Comparison of ENCODE assay signal across 14 cellular contexts in genomic region chr20:38872036-38872435, GRCh38. TPM values are rescaled to one million over a fixed set of nuclear protein-coding genes. Genes with fewer than 3 reads are reported as not detected.
A peak's percentile ranks its signal among the peaks of the same experiment; 100 is the strongest.
DNase-seq lines count a peak whose midpoint lies in the region; ATAC-seq and TF ChIP-seq lines count a peak whose summit lies in the region.
"Had no signal": no experiment of that assay in that cellular context is flagged by ENCODE, and none has a peak within 500 bp of the region (broad histone marks: within the 10 kb centered on the region; RNA-seq: fewer than 3 reads in every experiment).

No MANE protein-coding gene starts in this region.

- no peaks in the 10 kb centered on the region for H3K4me1 ChIP-seq in gastroesophageal sphincter
- H3K4me1 ChIP-seq: foreskin keratinocyte had no signal

- H3K4me3 ChIP-seq in gastroesophageal sphincter: no peak overlapping the region
- H3K4me3 ChIP-seq: tibial nerve had no signal

- H3K4me3 Mint-ChIP-seq in Calu3 (ENCODE audit: low read depth, unreplicated experiment) (no peak overlapping the region), IgD-negative memory B cell (peak overlapping the region; percentile 78 to 92 (median 90)), naive B cell (peak overlapping the region; percentile 65 to 94 (median 84))
- H3K4me3 Mint-ChIP-seq in activated naive CD8-positive, alpha-beta T cell treated with anti-CD3 and anti-CD28 coated beads, Interleukin-2, amount 10 ng/mL, durations not matched to agents 7 days and 5 days: peak overlapping the region; percentile 76

- CTCF ChIA-PET in Calu3 (lab: Charles Lee): interaction anchor here (0.6 to 2.4 kb wide), 2 partner anchors 19 to 90 kb away, joined by 3 to 10 read pairs; partner anchors contain the start of gene DHX35

- TF ChIP-seq CTCF in Calu3 (IDR thresholded peaks at IDR 0.05; ENCODE audit: unreplicated experiment) (no peak), gastroesophageal sphincter (IDR thresholded peaks at IDR 0.05) (no peak)

- no TSS peak for BruUV-seq in Calu3 (replicated peaks; lab: Mats Ljungman, UMichigan)

- H3K9me3 ChIP-seq in gastroesophageal sphincter: peaks cover 0 to 11% (median 0%) of the 10 kb centered on the region in 3 donors

- peaks cover 28% of the 10 kb centered on the region for H3K4me1 Mint-ChIP-seq in Calu3 (ENCODE audit: low read depth, unreplicated experiment)
- H3K4me1 Mint-ChIP-seq in IgD-negative memory B cell: peaks cover 61 to 73% (median 71%) of the 10 kb centered on the region in 3 donors
- peaks cover 66% of the 10 kb centered on the region for H3K4me1 Mint-ChIP-seq in activated naive CD8-positive, alpha-beta T cell treated with anti-CD3 and anti-CD28 coated beads, Interleukin-2, amount 10 ng/mL, durations not matched to agents 7 days and 5 days
- H3K4me1 Mint-ChIP-seq in naive B cell: peaks cover 67 to 94% (median 88%) of the 10 kb centered on the region in 3 donors

- H3K27ac Mint-ChIP-seq in Calu3 (ENCODE audit: unreplicated experiment) (no peak overlapping the region), IgD-negative memory B cell (peak overlapping the region; percentile 99 to 100 (median 99)), naive B cell (peak overlapping the region; percentile 99 to 100 (median 100))
- H3K27ac Mint-ChIP-seq in activated naive CD8-positive, alpha-beta T cell treated with anti-CD3 and anti-CD28 coated beads, Interleukin-2, amount 10 ng/mL, durations not matched to agents 7 days and 5 days: peak overlapping the region; percentile 87

- H3K27me3 ChIP-seq in gastroesophageal sphincter: peaks cover 62% of the 10 kb centered on the region
- H3K27me3 ChIP-seq: foreskin keratinocyte, tibial nerve had no signal

- TF ChIP-seq POLR2A in gastroesophageal sphincter (IDR thresholded peaks at IDR 0.05): no peak

- DNase-seq in Calu3 (peak; percentile 55), naive B cell (no peak), NCI-H1694 treated with DMSO at 0.1 percent for 48 hours (lab: John Stamatoyannopoulos, UW) (no peak)
- DNase-seq in activated naive CD8-positive, alpha-beta T cell treated with anti-CD3 and anti-CD28 coated beads, Interleukin-2, amount 10 ng/mL, durations not matched to agents 7 days and 5 days: no peak
- DNase-seq: EL, foreskin keratinocyte, IMR-90, NCI-H2081 treated with DMSO at 0.1 percent for 48 hours had no signal

- no peak for TF ChIP-seq EP300 in gastroesophageal sphincter (IDR thresholded peaks at IDR 0.05)

- H3K9me3 Mint-ChIP-seq in Calu3 (ENCODE audit: low read depth, unreplicated experiment) (no peaks in the 10 kb centered on the region), IgD-negative memory B cell (no peaks in the 10 kb centered on the region), naive B cell (no peaks in the 10 kb centered on the region)
- H3K9me3 Mint-ChIP-seq in activated naive CD8-positive, alpha-beta T cell treated with anti-CD3 and anti-CD28 coated beads, Interleukin-2, amount 10 ng/mL, durations not matched to agents 7 days and 5 days: no peaks in the 10 kb centered on the region

- 64 to 84% methylated on average over 6 to 7 of the region's 7 CpGs for WGBS in gastroesophageal sphincter (ENCODE audit: low coverage in 1 of 2), 2 donors

- H3K36me3 Mint-ChIP-seq in Calu3 (ENCODE audit: insufficient read depth, unreplicated experiment) (no peaks in the 10 kb centered on the region), IgD-negative memory B cell (peaks cover 5% of the 10 kb centered on the region), naive B cell (no peaks in the 10 kb centered on the region)
- H3K36me3 Mint-ChIP-seq in activated naive CD8-positive, alpha-beta T cell treated with anti-CD3 and anti-CD28 coated beads, Interleukin-2, amount 10 ng/mL, durations not matched to agents 7 days and 5 days: peaks cover 15% of the 10 kb centered on the region

- H3K27me3 Mint-ChIP-seq in Calu3 (ENCODE audit: unreplicated experiment): no peaks in the 10 kb centered on the region
- peaks cover 2% of the 10 kb centered on the region for H3K27me3 Mint-ChIP-seq in IgD-negative memory B cell
- no peaks in the 10 kb centered on the region for H3K27me3 Mint-ChIP-seq in activated naive CD8-positive, alpha-beta T cell treated with anti-CD3 and anti-CD28 coated beads, Interleukin-2, amount 10 ng/mL, durations not matched to agents 7 days and 5 days
- H3K27me3 Mint-ChIP-seq in naive B cell: no peaks in the 10 kb centered on the region

- no peak overlapping the region for H3K27ac ChIP-seq in gastroesophageal sphincter
- H3K27ac ChIP-seq: foreskin keratinocyte had no signal

- H3K36me3 ChIP-seq in gastroesophageal sphincter: no peaks in the 10 kb centered on the region
- H3K36me3 ChIP-seq: tibial nerve had no signal

- intact Hi-C loops in Calu3 (cut with micrococcal nuclease; ENCODE audit: unreplicated experiment): loop anchor here (10.0 kb wide), 1 partner anchor 107 kb away; no protein-coding TSS in a partner anchor

- ATAC-seq in activated naive CD8-positive, alpha-beta T cell treated with anti-CD3 and anti-CD28 coated beads, Interleukin-2, amount 10 ng/mL, durations not matched to agents 7 days and 5 days (ENCODE audit: low read depth): no peak
- ATAC-seq in naive B cell (ENCODE audit: low read depth in 2 of 2) (no peak), HG02798 (IDR thresholded peaks at IDR 0.05; ENCODE audit: poor library complexity, unreplicated experiment) (no peak), GM21576 (IDR thresholded peaks at IDR 0.05; ENCODE audit: unreplicated experiment) (no peak), gastroesophageal sphincter (no peak)
- ATAC-seq: foreskin keratinocyte, Right ventricle myocardium inferior had no signal

- POLR2A ChIA-PET in activated naive CD8-positive, alpha-beta T cell treated with anti-CD3 and anti-CD28 coated beads, Interleukin-2, amount 10 ng/mL, durations not matched to agents 7 days and 5 days (lab: Charles Lee): interaction anchor here (1.9 to 5.1 kb wide), 3 partner anchors 31 to 67 kb away, joined by 7 to 38 read pairs (median 10); partner anchors contain the start of gene PPP1R16B

RNA-seq across cellular contexts. Expression of gene FAM83D, which starts 54.2 kb away (rescaled TPM):
- total RNA-seq in Calu3 (2022) (73.0 and 84.0 TPM in 2 replicates), gastroesophageal sphincter (100 to 1,000 TPM in 3 of 4 donors, 10 to 100 TPM in 1; 62.7 to 240 (median 158) TPM)
- polyA plus RNA-seq in IgD-negative memory B cell (0.75 TPM), naive B cell (ENCODE audit: low read depth in 6 of 6) (under 1 TPM in 5 of 6 donors, not detected in 1; 0.12 to 0.56 (median 0.26) TPM)
- 10 to 100 TPM; 14.4 to 15.4 TPM for total RNA-seq in activated naive CD8-positive, alpha-beta T cell treated with anti-CD3 and anti-CD28 coated beads, Interleukin-2, amount 10 ng/mL, durations not matched to agents 7 days and 5 days
